In the genomic region with DNA sequence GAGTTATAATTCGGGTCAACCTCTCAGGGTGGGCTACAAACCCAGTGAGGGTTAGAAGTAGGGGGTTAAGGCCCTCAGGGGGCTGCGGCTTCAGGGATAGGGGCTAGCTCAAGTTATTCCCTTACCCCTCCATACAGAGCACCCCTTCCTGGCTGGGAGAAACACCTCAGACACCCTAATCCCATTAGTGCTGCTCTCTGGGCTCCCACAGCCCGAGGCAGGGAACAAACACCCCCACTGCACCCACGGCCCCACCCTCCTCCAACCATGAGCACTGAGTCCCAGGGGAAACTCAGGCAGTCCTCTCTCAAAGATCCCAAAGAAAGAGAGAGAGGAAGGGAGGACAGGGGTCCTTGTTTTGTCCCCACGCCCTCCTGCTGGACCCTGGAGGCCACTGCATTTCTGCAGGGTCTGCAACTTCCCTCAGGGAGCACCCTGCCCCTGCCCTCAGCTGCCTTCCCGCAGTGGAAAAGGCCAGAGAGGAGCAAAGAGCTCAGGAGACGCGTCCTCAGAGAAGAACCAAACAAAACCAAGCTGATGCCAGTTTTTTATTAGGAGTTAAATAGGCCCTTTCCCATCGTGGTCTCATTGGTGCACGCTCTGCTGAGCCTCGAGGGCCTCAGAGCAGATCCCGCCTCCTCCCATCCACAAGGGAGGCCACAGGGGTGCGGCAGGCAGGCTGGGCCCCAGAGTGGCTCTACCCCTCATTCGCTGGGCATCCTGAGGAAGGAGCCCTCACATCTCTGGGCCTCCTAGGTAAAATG, we compare ENCODE assay signal across 1 cellular context.
TF ChIP-seq lines count a peak whose summit lies in the region.

No MANE protein-coding gene starts in this region.

TF ChIP-seq in HCT116, 20 proteins besides CTCF, POLR2A, EP300 and RAD21:
- TF ChIP-seq EZH2phosphoT487 (IDR thresholded peaks at IDR 0.05; ENCODE audit: borderline replicate concordance) = no peak
- TF ChIP-seq, protein P1, sequence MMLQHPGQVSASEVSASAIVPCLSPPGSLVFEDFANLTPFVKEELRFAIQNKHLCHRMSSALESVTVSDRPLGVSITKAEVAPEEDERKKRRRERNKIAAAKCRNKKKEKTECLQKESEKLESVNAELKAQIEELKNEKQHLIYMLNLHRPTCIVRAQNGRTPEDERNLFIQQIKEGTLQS (IDR thresholded peaks at IDR 0.05) = no peak
- TF ChIP-seq POLR2AphosphoS5 (IDR thresholded peaks at IDR 0.05; ENCODE audit: low read depth, low read length) = no peak
- no peak for TF ChIP-seq FOSL1 (IDR thresholded peaks at IDR 0.05; ENCODE audit: low read depth)
- TF ChIP-seq ZNF274 (IDR thresholded peaks at IDR 0.05; ENCODE audit: low read depth, low read length) = no peak
- no peak for TF ChIP-seq SP1 (IDR thresholded peaks at IDR 0.05; ENCODE audit: low read depth)
- TF ChIP-seq, protein P2, sequence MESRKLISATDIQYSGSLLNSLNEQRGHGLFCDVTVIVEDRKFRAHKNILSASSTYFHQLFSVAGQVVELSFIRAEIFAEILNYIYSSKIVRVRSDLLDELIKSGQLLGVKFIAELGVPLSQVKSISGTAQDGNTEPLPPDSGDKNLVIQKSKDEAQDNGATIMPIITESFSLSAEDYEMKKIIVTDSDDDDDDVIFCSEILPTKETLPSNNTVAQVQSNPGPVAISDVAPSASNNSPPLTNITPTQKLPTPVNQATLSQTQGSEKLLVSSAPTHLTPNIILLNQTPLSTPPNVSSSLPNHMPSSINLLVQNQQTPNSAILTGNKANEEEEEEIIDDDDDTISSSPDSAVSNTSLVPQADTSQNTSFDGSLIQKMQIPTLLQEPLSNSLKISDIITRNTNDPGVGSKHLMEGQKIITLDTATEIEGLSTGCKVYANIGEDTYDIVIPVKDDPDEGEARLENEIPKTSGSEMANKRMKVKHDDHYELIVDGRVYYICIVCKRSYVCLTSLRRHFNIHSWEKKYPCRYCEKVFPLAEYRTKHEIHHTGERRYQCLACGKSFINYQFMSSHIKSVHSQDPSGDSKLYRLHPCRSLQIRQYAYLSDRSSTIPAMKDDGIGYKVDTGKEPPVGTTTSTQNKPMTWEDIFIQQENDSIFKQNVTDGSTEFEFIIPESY (IDR thresholded peaks at IDR 0.05; ENCODE audit: extremely low read depth, insufficient replicate concordance, low read length) = no peak
- no peak for TF ChIP-seq CBX3 (IDR thresholded peaks at IDR 0.05; ENCODE audit: low read depth)
- no peak for TF ChIP-seq ZFX (IDR thresholded peaks at IDR 0.05)
- TF ChIP-seq ELF1 (IDR thresholded peaks at IDR 0.05; ENCODE audit: borderline replicate concordance, low read depth) = no peak
- no peak for TF ChIP-seq JUND (IDR thresholded peaks at IDR 0.05)
- TF ChIP-seq EZH2 (IDR thresholded peaks at IDR 0.05) = no peak
